In the genomic region with DNA sequence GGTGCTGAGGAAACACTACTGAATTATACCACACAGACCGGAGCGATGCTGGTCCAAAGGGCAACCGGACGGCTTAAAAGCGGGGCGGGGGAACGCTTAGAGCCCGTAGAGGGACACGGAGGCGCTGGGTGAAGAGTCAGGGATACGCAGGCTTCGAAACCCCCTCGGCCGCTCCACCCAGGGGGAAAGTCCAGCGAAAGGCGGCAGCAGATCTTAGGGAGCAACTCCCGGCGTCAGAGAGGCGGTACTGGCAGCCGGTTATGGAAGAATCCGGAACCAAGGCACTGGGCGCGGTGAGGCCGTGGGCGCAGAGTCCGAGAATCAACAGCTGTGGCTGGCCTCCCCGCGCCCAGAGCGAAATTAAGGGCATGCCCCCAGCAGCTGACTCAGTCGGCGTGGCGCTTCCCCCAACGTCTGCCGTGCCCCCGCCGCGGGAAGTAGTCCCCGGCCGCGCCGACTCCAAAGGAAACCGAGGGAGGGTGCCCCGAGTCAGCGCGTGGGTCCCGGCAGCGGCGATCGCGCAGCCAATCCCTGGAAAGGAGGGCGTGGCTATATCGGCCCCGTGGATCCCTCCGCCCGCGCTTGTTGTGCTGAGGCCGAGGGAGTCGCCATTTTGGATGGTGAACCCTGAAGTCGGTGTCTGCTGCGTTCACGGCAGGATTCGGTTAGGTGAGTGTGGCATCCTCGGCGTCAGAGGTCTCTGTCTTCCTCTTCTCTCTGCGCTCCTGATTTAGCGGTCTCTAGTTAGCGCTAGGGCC, we compare ENCODE assay signal across 1 cellular context.
TF ChIP-seq lines count a peak whose summit lies in the region.

A gene (plus strand): TSS at position 611 of the 758 bp plus-strand sequence. CDS start 20,110 bp downstream, outside the sequence.

TF ChIP-seq in HepG2, 621 proteins besides CTCF, POLR2A, EP300 and RAD21 (continued from another document and continues in another):
- TF ChIP-seq, protein P1, sequence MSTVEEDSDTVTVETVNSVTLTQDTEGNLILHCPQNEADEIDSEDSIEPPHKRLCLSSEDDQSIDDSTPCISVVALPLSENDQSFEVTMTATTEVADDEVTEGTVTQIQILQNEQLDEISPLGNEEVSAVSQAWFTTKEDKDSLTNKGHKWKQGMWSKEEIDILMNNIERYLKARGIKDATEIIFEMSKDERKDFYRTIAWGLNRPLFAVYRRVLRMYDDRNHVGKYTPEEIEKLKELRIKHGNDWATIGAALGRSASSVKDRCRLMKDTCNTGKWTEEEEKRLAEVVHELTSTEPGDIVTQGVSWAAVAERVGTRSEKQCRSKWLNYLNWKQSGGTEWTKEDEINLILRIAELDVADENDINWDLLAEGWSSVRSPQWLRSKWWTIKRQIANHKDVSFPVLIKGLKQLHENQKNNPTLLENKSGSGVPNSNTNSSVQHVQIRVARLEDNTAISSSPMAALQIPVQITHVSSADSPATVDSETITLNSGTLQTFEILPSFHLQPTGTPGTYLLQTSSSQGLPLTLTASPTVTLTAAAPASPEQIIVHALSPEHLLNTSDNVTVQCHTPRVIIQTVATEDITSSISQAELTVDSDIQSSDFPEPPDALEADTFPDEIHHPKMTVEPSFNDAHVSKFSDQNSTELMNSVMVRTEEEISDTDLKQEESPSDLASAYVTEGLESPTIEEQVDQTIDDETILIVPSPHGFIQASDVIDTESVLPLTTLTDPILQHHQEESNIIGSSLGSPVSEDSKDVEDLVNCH (CRISPR knock-in tag; IDR thresholded peaks at IDR 0.05), result 0 out of 2 replicates have a peak, but pooled peaks have one; percentile 61
- TF ChIP-seq, protein P2, sequence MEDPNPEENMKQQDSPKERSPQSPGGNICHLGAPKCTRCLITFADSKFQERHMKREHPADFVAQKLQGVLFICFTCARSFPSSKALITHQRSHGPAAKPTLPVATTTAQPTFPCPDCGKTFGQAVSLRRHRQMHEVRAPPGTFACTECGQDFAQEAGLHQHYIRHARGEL (CRISPR knock-in tag; IDR thresholded peaks at IDR 0.05), result peak; percentile 57; the same call in 1 of the 2 replicates
- TF ChIP-seq, protein P3, sequence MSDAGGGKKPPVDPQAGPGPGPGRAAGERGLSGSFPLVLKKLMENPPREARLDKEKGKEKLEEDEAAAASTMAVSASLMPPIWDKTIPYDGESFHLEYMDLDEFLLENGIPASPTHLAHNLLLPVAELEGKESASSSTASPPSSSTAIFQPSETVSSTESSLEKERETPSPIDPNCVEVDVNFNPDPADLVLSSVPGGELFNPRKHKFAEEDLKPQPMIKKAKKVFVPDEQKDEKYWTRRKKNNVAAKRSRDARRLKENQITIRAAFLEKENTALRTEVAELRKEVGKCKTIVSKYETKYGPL (CRISPR knock-in tag; IDR thresholded peaks at IDR 0.05), result peak; percentile 83; the same call in 1 of the 2 replicates
- TF ChIP-seq ZNF773 (CRISPR knock-in tag; IDR thresholded peaks at IDR 0.05; ENCODE audit: borderline replicate concordance) (peak; percentile 94; the same call in 1 of the 2 replicates), ZFP90 (CRISPR knock-in tag; IDR thresholded peaks at IDR 0.05; ENCODE audit: borderline replicate concordance) (peak; percentile 98), GABPB1 (CRISPR knock-in tag; IDR thresholded peaks at IDR 0.05) (peak; percentile 93), ATF7-NPFF (CRISPR knock-in tag; IDR thresholded peaks at IDR 0.05; ENCODE audit: low read depth) (peak; percentile 97), GLI4 (CRISPR knock-in tag; IDR thresholded peaks at IDR 0.05; ENCODE audit: borderline replicate concordance) (peak; percentile 97), KLF12 (CRISPR knock-in tag; IDR thresholded peaks at IDR 0.05; ENCODE audit: borderline replicate concordance) (peak; percentile 95; the same call in 1 of the 2 replicates), ZFP82 (CRISPR knock-in tag; IDR thresholded peaks at IDR 0.05; ENCODE audit: borderline replicate concordance) (peak; percentile 89; the same call in 1 of the 2 replicates), NR2F1 (CRISPR knock-in tag; IDR thresholded peaks at IDR 0.05) (peak; percentile 91 to 98), KMT2A (CRISPR knock-in tag; IDR thresholded peaks at IDR 0.05) (peak; percentile 92), ONECUT2 (CRISPR knock-in tag; IDR thresholded peaks at IDR 0.05) (no peak), ZNF367 (CRISPR knock-in tag; IDR thresholded peaks at IDR 0.05; ENCODE audit: borderline replicate concordance) (peak; percentile 98), IKZF4 (CRISPR knock-in tag; IDR thresholded peaks at IDR 0.05; ENCODE audit: borderline replicate concordance, low read depth, not compliant biosample characterization) (peak; percentile 42), MED13 (CRISPR knock-in tag; IDR thresholded peaks at IDR 0.05) (peak; percentile 97), HOXA3 (CRISPR knock-in tag; IDR thresholded peaks at IDR 0.05) (peak; percentile 98), NAIF1 (CRISPR knock-in tag; IDR thresholded peaks at IDR 0.05; ENCODE audit: borderline replicate concordance) (peak; percentile 93), CBFB (CRISPR knock-in tag; IDR thresholded peaks at IDR 0.05) (peak; percentile 90), ATAD3A (CRISPR knock-in tag; IDR thresholded peaks at IDR 0.05) (no peak), ZNF33A (CRISPR knock-in tag; IDR thresholded peaks at IDR 0.05; ENCODE audit: borderline replicate concordance) (peak; percentile 71; the same call in 1 of the 2 replicates), ZMYM3 (CRISPR knock-in tag; IDR thresholded peaks at IDR 0.05) (peak; percentile 50; the same call in 1 of the 2 replicates), MATR3 (CRISPR knock-in tag; IDR thresholded peaks at IDR 0.05) (no peak), ZNF34 (CRISPR knock-in tag; IDR thresholded peaks at IDR 0.05; ENCODE audit: borderline replicate concordance) (peak; percentile 90; the same call in 1 of the 2 replicates)
- TF ChIP-seq, protein P4, sequence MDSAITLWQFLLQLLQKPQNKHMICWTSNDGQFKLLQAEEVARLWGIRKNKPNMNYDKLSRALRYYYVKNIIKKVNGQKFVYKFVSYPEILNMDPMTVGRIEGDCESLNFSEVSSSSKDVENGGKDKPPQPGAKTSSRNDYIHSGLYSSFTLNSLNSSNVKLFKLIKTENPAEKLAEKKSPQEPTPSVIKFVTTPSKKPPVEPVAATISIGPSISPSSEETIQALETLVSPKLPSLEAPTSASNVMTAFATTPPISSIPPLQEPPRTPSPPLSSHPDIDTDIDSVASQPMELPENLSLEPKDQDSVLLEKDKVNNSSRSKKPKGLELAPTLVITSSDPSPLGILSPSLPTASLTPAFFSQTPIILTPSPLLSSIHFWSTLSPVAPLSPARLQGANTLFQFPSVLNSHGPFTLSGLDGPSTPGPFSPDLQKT (CRISPR knock-in tag; IDR thresholded peaks at IDR 0.05; ENCODE audit: borderline replicate concordance), result 0 out of 2 replicates have a peak, but pooled peaks have one; percentile 45
- TF ChIP-seq, protein P5, sequence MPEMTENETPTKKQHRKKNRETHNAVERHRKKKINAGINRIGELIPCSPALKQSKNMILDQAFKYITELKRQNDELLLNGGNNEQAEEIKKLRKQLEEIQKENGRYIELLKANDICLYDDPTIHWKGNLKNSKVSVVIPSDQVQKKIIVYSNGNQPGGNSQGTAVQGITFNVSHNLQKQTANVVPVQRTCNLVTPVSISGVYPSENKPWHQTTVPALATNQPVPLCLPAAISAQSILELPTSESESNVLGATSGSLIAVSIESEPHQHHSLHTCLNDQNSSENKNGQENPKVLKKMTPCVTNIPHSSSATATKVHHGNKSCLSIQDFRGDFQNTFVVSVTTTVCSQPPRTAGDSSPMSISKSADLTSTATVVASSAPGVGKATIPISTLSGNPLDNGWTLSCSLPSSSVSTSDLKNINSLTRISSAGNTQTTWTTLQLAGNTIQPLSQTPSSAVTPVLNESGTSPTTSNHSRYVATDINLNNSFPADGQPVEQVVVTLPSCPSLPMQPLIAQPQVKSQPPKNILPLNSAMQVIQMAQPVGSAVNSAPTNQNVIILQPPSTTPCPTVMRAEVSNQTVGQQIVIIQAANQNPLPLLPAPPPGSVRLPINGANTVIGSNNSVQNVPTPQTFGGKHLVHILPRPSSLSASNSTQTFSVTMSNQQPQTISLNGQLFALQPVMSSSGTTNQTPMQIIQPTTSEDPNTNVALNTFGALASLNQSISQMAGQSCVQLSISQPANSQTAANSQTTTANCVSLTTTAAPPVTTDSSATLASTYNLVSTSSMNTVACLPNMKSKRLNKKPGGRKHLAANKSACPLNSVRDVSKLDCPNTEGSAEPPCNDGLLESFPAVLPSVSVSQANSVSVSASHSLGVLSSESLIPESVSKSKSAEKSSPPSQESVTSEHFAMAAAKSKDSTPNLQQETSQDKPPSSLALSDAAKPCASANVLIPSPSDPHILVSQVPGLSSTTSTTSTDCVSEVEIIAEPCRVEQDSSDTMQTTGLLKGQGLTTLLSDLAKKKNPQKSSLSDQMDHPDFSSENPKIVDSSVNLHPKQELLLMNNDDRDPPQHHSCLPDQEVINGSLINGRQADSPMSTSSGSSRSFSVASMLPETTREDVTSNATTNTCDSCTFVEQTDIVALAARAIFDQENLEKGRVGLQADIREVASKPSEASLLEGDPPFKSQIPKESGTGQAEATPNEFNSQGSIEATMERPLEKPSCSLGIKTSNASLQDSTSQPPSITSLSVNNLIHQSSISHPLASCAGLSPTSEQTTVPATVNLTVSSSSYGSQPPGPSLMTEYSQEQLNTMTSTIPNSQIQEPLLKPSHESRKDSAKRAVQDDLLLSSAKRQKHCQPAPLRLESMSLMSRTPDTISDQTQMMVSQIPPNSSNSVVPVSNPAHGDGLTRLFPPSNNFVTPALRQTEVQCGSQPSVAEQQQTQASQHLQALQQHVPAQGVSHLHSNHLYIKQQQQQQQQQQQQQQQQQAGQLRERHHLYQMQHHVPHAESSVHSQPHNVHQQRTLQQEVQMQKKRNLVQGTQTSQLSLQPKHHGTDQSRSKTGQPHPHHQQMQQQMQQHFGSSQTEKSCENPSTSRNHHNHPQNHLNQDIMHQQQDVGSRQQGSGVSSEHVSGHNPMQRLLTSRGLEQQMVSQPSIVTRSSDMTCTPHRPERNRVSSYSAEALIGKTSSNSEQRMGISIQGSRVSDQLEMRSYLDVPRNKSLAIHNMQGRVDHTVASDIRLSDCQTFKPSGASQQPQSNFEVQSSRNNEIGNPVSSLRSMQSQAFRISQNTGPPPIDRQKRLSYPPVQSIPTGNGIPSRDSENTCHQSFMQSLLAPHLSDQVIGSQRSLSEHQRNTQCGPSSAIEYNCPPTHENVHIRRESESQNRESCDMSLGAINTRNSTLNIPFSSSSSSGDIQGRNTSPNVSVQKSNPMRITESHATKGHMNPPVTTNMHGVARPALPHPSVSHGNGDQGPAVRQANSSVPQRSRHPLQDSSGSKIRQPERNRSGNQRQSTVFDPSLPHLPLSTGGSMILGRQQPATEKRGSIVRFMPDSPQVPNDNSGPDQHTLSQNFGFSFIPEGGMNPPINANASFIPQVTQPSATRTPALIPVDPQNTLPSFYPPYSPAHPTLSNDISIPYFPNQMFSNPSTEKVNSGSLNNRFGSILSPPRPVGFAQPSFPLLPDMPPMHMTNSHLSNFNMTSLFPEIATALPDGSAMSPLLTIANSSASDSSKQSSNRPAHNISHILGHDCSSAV (CRISPR knock-in tag; IDR thresholded peaks at IDR 0.05; ENCODE audit: borderline replicate concordance), result no peak
- TF ChIP-seq, protein P6, sequence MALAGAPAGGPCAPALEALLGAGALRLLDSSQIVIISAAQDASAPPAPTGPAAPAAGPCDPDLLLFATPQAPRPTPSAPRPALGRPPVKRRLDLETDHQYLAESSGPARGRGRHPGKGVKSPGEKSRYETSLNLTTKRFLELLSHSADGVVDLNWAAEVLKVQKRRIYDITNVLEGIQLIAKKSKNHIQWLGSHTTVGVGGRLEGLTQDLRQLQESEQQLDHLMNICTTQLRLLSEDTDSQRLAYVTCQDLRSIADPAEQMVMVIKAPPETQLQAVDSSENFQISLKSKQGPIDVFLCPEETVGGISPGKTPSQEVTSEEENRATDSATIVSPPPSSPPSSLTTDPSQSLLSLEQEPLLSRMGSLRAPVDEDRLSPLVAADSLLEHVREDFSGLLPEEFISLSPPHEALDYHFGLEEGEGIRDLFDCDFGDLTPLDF (CRISPR knock-in tag; IDR thresholded peaks at IDR 0.05), result peak; percentile 94
- TF ChIP-seq, protein P7, sequence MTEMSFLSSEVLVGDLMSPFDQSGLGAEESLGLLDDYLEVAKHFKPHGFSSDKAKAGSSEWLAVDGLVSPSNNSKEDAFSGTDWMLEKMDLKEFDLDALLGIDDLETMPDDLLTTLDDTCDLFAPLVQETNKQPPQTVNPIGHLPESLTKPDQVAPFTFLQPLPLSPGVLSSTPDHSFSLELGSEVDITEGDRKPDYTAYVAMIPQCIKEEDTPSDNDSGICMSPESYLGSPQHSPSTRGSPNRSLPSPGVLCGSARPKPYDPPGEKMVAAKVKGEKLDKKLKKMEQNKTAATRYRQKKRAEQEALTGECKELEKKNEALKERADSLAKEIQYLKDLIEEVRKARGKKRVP (CRISPR knock-in tag; IDR thresholded peaks at IDR 0.05), result peak in 1 of 2 experiments; percentile 55; a peak in 2 of 4 replicates
- TF ChIP-seq, protein P8, sequence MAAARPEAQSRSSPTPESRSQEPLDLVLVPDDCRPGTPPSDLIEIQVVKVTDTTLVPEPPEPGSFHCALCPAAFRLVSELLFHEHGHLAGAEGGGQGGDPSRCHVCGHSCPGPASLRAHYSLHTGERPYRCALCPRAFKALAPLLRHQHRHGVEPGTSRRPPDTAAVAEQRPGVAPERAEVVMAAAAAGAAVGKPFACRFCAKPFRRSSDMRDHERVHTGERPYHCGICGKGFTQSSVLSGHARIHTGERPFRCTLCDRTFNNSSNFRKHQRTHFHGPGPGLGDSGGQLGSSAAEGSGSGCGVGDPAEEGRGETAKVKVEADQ (CRISPR knock-in tag; IDR thresholded peaks at IDR 0.05; ENCODE audit: borderline replicate concordance), result peak; percentile 94
- TF ChIP-seq, protein P9, sequence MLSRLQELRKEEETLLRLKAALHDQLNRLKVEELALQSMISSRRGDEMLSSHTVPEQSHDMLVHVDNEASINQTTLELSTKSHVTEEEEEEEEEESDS (CRISPR knock-in tag; IDR thresholded peaks at IDR 0.05; ENCODE audit: borderline replicate concordance), result no peak
- TF ChIP-seq, protein P10, sequence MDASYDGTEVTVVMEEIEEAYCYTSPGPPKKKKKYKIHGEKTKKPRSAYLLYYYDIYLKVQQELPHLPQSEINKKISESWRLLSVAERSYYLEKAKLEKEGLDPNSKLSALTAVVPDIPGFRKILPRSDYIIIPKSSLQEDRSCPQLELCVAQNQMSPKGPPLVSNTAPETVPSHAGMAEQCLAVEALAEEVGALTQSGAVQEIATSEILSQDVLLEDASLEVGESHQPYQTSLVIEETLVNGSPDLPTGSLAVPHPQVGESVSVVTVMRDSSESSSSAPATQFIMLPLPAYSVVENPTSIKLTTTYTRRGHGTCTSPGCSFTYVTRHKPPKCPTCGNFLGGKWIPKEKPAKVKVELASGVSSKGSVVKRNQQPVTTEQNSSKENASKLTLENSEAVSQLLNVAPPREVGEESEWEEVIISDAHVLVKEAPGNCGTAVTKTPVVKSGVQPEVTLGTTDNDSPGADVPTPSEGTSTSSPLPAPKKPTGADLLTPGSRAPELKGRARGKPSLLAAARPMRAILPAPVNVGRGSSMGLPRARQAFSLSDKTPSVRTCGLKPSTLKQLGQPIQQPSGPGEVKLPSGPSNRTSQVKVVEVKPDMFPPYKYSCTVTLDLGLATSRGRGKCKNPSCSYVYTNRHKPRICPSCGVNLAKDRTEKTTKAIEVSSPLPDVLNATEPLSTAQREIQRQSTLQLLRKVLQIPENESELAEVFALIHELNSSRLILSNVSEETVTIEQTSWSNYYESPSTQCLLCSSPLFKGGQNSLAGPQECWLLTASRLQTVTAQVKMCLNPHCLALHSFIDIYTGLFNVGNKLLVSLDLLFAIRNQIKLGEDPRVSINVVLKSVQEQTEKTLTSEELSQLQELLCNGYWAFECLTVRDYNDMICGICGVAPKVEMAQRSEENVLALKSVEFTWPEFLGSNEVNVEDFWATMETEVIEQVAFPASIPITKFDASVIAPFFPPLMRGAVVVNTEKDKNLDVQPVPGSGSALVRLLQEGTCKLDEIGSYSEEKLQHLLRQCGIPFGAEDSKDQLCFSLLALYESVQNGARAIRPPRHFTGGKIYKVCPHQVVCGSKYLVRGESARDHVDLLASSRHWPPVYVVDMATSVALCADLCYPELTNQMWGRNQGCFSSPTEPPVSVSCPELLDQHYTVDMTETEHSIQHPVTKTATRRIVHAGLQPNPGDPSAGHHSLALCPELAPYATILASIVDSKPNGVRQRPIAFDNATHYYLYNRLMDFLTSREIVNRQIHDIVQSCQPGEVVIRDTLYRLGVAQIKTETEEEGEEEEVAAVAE (CRISPR knock-in tag; IDR thresholded peaks at IDR 0.05; ENCODE audit: borderline replicate concordance), result peak; percentile 90
